In the genomic region with DNA sequence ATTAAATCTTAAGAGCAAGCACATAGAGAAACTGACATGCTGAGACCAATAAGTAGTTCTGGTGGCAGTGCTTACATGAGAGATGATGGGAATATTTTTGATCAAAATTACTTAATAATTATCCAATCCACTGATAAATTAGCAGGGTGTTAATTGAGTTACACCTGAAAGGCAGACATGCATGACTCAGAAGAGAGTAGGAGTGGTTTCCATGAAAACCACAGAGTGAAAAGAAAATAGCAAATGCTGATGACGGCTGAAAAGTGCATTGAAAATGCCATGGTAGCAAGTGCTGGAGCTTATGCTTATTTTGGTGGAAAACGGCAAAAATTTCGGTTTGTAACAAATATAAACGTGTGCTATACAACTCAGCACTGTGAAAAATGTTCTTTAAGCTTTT, we compare ENCODE assay signal across 21 cellular contexts.
DNase-seq lines count a peak whose midpoint lies in the region; ATAC-seq and TF ChIP-seq lines count a peak whose summit lies in the region.
"Had no signal": no experiment of that assay in that cellular context is flagged by ENCODE, and none has a peak within 500 bp of the region (broad histone marks: within the 10 kb centered on the region; RNA-seq: fewer than 3 reads in every experiment).

No MANE protein-coding gene starts in this region.

- intact Hi-C loops in esophagus muscularis mucosa (cut with DNase I): no loop called here

- no peak for TF ChIP-seq POLR2A in esophagus muscularis mucosa (IDR thresholded peaks at IDR 0.05; ENCODE audit: low read depth)

- WGBS in esophagus muscularis mucosa: 87% methylated on average over 4 of the region's 4 CpGs

- TF ChIP-seq CTCF in esophagus muscularis mucosa (IDR thresholded peaks at IDR 0.05): no peak

- peak; percentile 12 for DNase-seq in RPMI8226
- DNase-seq in esophagus muscularis mucosa (ENCODE audit: extremely low spot score): no peak
- no peak for DNase-seq in DMS 273 treated with DMSO at 0.1 percent for 48 hours (lab: John Stamatoyannopoulos, UW)
- DNase-seq: CD4-positive, CD25-positive, alpha-beta regulatory T cell; DMS79; GOT3; NCI-H1105; NCI-H146; NCI-H2029; NCI-H2227 treated with DMSO at 0.1 percent for 48 hours; NCI-H510A; PC-9; SIG-M5; SK-N-SH; T-helper 2 cell had no signal

- H3K4me3 ChIP-seq in esophagus muscularis mucosa: no peak overlapping the region
- H3K4me3 ChIP-seq: PC-9 had no signal

- H3K4me1 ChIP-seq in esophagus muscularis mucosa: no peaks in the 10 kb centered on the region

- no peaks in the 10 kb centered on the region for H3K36me3 ChIP-seq in esophagus muscularis mucosa

- no peak overlapping the region for H3K27ac ChIP-seq in esophagus muscularis mucosa (replicated peaks in 1 of 4)
- H3K27ac ChIP-seq: PC-9 had no signal

- no peaks in the 10 kb centered on the region for H3K9me3 ChIP-seq in esophagus muscularis mucosa
- H3K9me3 ChIP-seq: SK-N-SH had no signal

- no peaks in the 10 kb centered on the region for H3K27me3 ChIP-seq in esophagus muscularis mucosa

- no peak for TF ChIP-seq EP300 in esophagus muscularis mucosa (IDR thresholded peaks at IDR 0.05)

- ATAC-seq in GM18868 (IDR thresholded peaks at IDR 0.05; ENCODE audit: unreplicated experiment) (peak; percentile 55), GM19372 (IDR thresholded peaks at IDR 0.05; ENCODE audit: low read depth, unreplicated experiment) (peak; percentile 63), HG02870 (IDR thresholded peaks at IDR 0.05; ENCODE audit: unreplicated experiment) (peak; percentile 71), GM21717 (IDR thresholded peaks at IDR 0.05; ENCODE audit: unreplicated experiment) (no peak), HG03280 (IDR thresholded peaks at IDR 0.05; ENCODE audit: unreplicated experiment) (no peak)
- ATAC-seq: HCT116 had no signal

Comparison
In these comparisons a context has a peak if more than half of its experiments do, and no peak if none do; other contexts are left out.
1. ATAC-seq: peak in GM18868 (single experiment), GM19372 (single experiment) and HG02870 (single experiment); none in GM21717 (single experiment) and HG03280 (single experiment).